In the genomic region with DNA sequence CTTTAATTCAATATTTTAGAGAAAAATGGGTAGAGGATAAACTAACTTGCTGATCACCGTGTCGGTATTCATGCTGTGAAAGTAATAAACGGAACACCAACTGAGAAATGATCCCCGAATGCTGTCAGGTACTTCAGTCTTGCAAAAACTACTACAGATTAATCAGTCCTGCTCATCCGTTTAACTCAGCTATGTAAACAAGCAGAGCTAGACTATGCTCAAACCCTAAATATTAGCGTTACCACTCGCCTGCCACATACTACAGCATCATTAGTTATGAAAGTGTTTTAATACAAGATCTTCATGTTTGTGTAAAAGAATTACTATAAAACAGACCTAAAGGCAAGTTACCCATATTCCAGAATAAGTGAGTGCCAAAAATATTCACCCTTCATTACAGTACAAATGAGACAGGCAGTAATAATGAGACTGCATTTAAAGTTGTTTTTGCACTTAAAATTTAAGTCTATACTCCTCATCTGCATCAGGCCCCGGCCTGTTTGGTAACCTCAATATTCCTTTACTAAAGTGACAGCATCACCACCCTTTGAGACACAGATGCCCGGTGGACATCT, we compare ENCODE assay signal across 8 cellular contexts. TPM values are rescaled to one million over a fixed set of nuclear protein-coding genes. Genes with fewer than 3 reads are reported as not detected.
DNase-seq lines count a peak whose midpoint lies in the region; ATAC-seq, FAIRE-seq and TF ChIP-seq lines count a peak whose summit lies in the region.

No MANE protein-coding gene starts in this region.

- POLR2A ChIA-PET in activated CD8-positive, alpha-beta T cell treated with anti-CD3 and anti-CD28 coated beads, Interleukin-2, amount 10 ng/mL, durations not matched to agents 7 days and 5 days (lab: Charles Lee): interaction anchor here (1.0 to 1.5 kb wide), 2 partner anchors 13 to 277 kb away, joined by 3 to 6 read pairs; partner anchors contain the start of genes COX15 and CUTC

- H3K36me3 ChIP-seq in keratinocyte (ENCODE audit: control insufficient read depth in 2 of 2, extremely low read depth in 1 of 2, insufficient read depth in 2 of 2, low read length in 2 of 2): no peaks in the 10 kb centered on the region

- peaks cover 33% of the 10 kb centered on the region for H3K4me1 Mint-ChIP-seq in T-helper 1 cell treated with Interleukin-12 subunit alpha and Interleukin-12 subunit beta and Interleukin-4 antibody, amounts not matched to agents 30 μg/mL and 1 μg/mL, for 36 hours (ENCODE audit: low read depth)
- peaks cover 37% of the 10 kb centered on the region for H3K4me1 Mint-ChIP-seq in activated CD8-positive, alpha-beta T cell treated with anti-CD3 and anti-CD28 coated beads, Interleukin-2, amount 10 ng/mL, durations not matched to agents 7 days and 5 days (ENCODE audit: low read depth)

- no peak for ATAC-seq in activated CD8-positive, alpha-beta T cell treated with anti-CD3 and anti-CD28 coated beads, Interleukin-2, amount 10 ng/mL, durations not matched to agents 7 days and 5 days
- ATAC-seq in esophagus mucosa: no peak

- H3K9me3 ChIP-seq in keratinocyte (ENCODE audit: control insufficient read depth, low read depth, low read length): no peaks in the 10 kb centered on the region

- peak overlapping the region; percentile 51 to 86 (median 77) for H3K4me3 ChIP-seq in keratinocyte (ENCODE audit: control insufficient read depth in 2 of 3, extremely low read depth in 1 of 3, insufficient read depth in 2 of 3, low read depth in 1 of 3, low read length in 3 of 3)

- no peak for DNase-seq in T-helper 1 cell
- no peak for DNase-seq in activated CD8-positive, alpha-beta T cell treated with anti-CD3 and anti-CD28 coated beads, Interleukin-2, amount 10 ng/mL, durations not matched to agents 7 days and 5 days
- no peak for DNase-seq in keratinocyte (ENCODE audit: low read depth, low spot score)
- peak; percentile 49 for DNase-seq in superior temporal gyrus (ENCODE audit: extremely low spot score)
- DNase-seq in cortex of kidney (lab: John Stamatoyannopoulos, UW): no peak
- DNase-seq in SKM-1 (lab: John Stamatoyannopoulos, UW; ENCODE audit: unreplicated experiment): no peak

- TF ChIP-seq CTCF in keratinocyte (optimal IDR thresholded peaks at IDR 0.05 in 1 of 3, IDR thresholded peaks at IDR 0.05 in 1 of 3, conservative IDR thresholded peaks at IDR 0.05 in 1 of 3; ENCODE audit: extremely low read depth in 1 of 3, insufficient read depth in 2 of 3, low read length in 3 of 3): no peak

- peaks cover 41% of the 10 kb centered on the region for H3K27me3 Mint-ChIP-seq in T-helper 1 cell treated with Interleukin-12 subunit alpha and Interleukin-12 subunit beta and Interleukin-4 antibody, amounts not matched to agents 30 μg/mL and 1 μg/mL, for 36 hours (ENCODE audit: low read depth)
- H3K27me3 Mint-ChIP-seq in activated CD8-positive, alpha-beta T cell treated with anti-CD3 and anti-CD28 coated beads, Interleukin-2, amount 10 ng/mL, durations not matched to agents 7 days and 5 days (ENCODE audit: low read depth): peaks cover 30% of the 10 kb centered on the region

- CTCF ChIA-PET in activated CD8-positive, alpha-beta T cell treated with anti-CD3 and anti-CD28 coated beads, Interleukin-2, amount 10 ng/mL, durations not matched to agents 7 days and 5 days (lab: Charles Lee): interaction anchor here (0.7 to 4.5 kb wide), 20 partner anchors 8 to 278 kb away, joined by 3 to 67 read pairs (median 6); no protein-coding TSS in a partner anchor

- H3K4me3 Mint-ChIP-seq in T-helper 1 cell treated with Interleukin-12 subunit alpha and Interleukin-12 subunit beta and Interleukin-4 antibody, amounts not matched to agents 30 μg/mL and 1 μg/mL, for 36 hours: peak overlapping the region; percentile 79
- peak overlapping the region; percentile 86 for H3K4me3 Mint-ChIP-seq in activated CD8-positive, alpha-beta T cell treated with anti-CD3 and anti-CD28 coated beads, Interleukin-2, amount 10 ng/mL, durations not matched to agents 7 days and 5 days

- H3K4me2 ChIP-seq in keratinocyte (ENCODE audit: control insufficient read depth, extremely low read depth, insufficient read depth, low read depth, low read length): peak overlapping the region; percentile 90

- dilution Hi-C loops in keratinocyte (cut with MboI; ENCODE audit: extremely low pct_ligation_motif_present, low sequenced_read_pairs): no loop called here

- H4K20me1 ChIP-seq in keratinocyte (ENCODE audit: control insufficient read depth, extremely low read depth, insufficient read depth, low read length): no peaks in the 10 kb centered on the region

- H3K27me3 ChIP-seq in keratinocyte (ENCODE audit: control insufficient read depth, extremely low read depth, insufficient read depth, low read length): no peaks in the 10 kb centered on the region

- H3K9me3 Mint-ChIP-seq in T-helper 1 cell treated with Interleukin-12 subunit alpha and Interleukin-12 subunit beta and Interleukin-4 antibody, amounts not matched to agents 30 μg/mL and 1 μg/mL, for 36 hours: no peaks in the 10 kb centered on the region
- H3K9me3 Mint-ChIP-seq in activated CD8-positive, alpha-beta T cell treated with anti-CD3 and anti-CD28 coated beads, Interleukin-2, amount 10 ng/mL, durations not matched to agents 7 days and 5 days (ENCODE audit: insufficient read depth): no peaks in the 10 kb centered on the region

- peak overlapping the region; percentile 87 for H3K9ac ChIP-seq in keratinocyte (ENCODE audit: control insufficient read depth, extremely low read depth, insufficient read depth, low read length)

- peak overlapping the region; percentile 66 for H3K27ac ChIP-seq in keratinocyte (ENCODE audit: control insufficient read depth, insufficient read depth, low read length)

- H3K36me3 Mint-ChIP-seq in T-helper 1 cell treated with Interleukin-12 subunit alpha and Interleukin-12 subunit beta and Interleukin-4 antibody, amounts not matched to agents 30 μg/mL and 1 μg/mL, for 36 hours (ENCODE audit: low read depth): peaks cover 3% of the 10 kb centered on the region
- H3K36me3 Mint-ChIP-seq in activated CD8-positive, alpha-beta T cell treated with anti-CD3 and anti-CD28 coated beads, Interleukin-2, amount 10 ng/mL, durations not matched to agents 7 days and 5 days (ENCODE audit: low read depth): no peaks in the 10 kb centered on the region

- H3K79me2 ChIP-seq in keratinocyte (ENCODE audit: control insufficient read depth, insufficient read depth, low read length): peaks cover 46% of the 10 kb centered on the region

- H3K27ac Mint-ChIP-seq in T-helper 1 cell treated with Interleukin-12 subunit alpha and Interleukin-12 subunit beta and Interleukin-4 antibody, amounts not matched to agents 30 μg/mL and 1 μg/mL, for 36 hours: no peak overlapping the region
- no peak overlapping the region for H3K27ac Mint-ChIP-seq in activated CD8-positive, alpha-beta T cell treated with anti-CD3 and anti-CD28 coated beads, Interleukin-2, amount 10 ng/mL, durations not matched to agents 7 days and 5 days

- H3K4me1 ChIP-seq in keratinocyte (ENCODE audit: control insufficient read depth, extremely low read depth, insufficient read depth, low read length): peaks cover 37% of the 10 kb centered on the region

- H3K9me1 ChIP-seq in keratinocyte (ENCODE audit: control insufficient read depth, extremely low read depth, insufficient read depth, low read length): no peaks in the 10 kb centered on the region

- no peak for FAIRE-seq in keratinocyte (lab: Jason Lieb, UNC)

- H2AFZ ChIP-seq in keratinocyte (ENCODE audit: control insufficient read depth, low read length): no peak overlapping the region

RNA-seq across cellular contexts. Expression of gene DNMBP, which starts 1.0 kb away (rescaled TPM):
- 1 to 10 TPM; 4.1 to 4.4 TPM for total RNA-seq in activated CD8-positive, alpha-beta T cell treated with anti-CD3 and anti-CD28 coated beads, Interleukin-2, amount 10 ng/mL, durations not matched to agents 7 days and 5 days
- 7.7 to 26.9 TPM (median 15.8 TPM) in 3 replicates for polyA plus RNA-seq in keratinocyte
- 6.0 TPM for polyA plus RNA-seq in keratinocyte (2011; ENCODE audit: low read depth)
- 11.3 and 16.1 TPM in 2 replicates for polyA plus RNA-seq in keratinocyte (2011; cell fraction: cytosol; rRNA removed)
- 44.5 and 44.6 TPM in 2 replicates for polyA plus RNA-seq in keratinocyte (2011; cell fraction: nucleus; rRNA removed)
- polyA plus RNA-seq in keratinocyte (2012; ENCODE audit: low replicate concordance): 8.3 and 17.3 TPM in 2 replicates
- polyA minus RNA-seq in keratinocyte: 11.3 to 23.3 TPM (median 17.7 TPM) in 3 replicates
- 7.1 TPM for polyA minus RNA-seq in keratinocyte (2011; cell fraction: cytosol; rRNA and poly(A)+ RNA removed)
- polyA minus RNA-seq in keratinocyte (2011; cell fraction: nucleus; rRNA and poly(A)+ RNA removed): 22.1 and 39.7 TPM in 2 replicates
- 12.4 TPM for total RNA-seq in esophagus mucosa
